8 cellular contexts compared by ENCODE assay signal in genomic region chr14:51847489-51847796, GRCh38. TPM values are rescaled to one million over a fixed set of nuclear protein-coding genes. Genes with fewer than 3 reads are reported as not detected.
DNase-seq lines count a peak whose midpoint lies in the region; ATAC-seq and TF ChIP-seq lines count a peak whose summit lies in the region.

No MANE protein-coding gene starts in this region.

- H4K20me1 ChIP-seq in MM.1S (ENCODE audit: insufficient read depth, low read length), result no peaks in the 10 kb centered on the region

- H3K4me3 ChIP-seq in MM.1S (ENCODE audit: low read length) (peak overlapping the region; percentile 69), ectodermal cell (ENCODE audit: insufficient read depth, low read depth, low read length) (no peak overlapping the region), parathyroid adenoma (ENCODE audit: low read depth, low read length) (no peak overlapping the region), vagina (no peak overlapping the region)

- intact Hi-C loops in vagina (cut with DNase I), result no loop called here

- H3K36me3 ChIP-seq in ES-I3 (ENCODE audit: insufficient read depth, low read length) (no peaks in the 10 kb centered on the region), MM.1S (replicated peaks; ENCODE audit: insufficient read depth, low read length) (no peaks in the 10 kb centered on the region), ectodermal cell (ENCODE audit: control insufficient read depth, insufficient read depth, low read length) (no peaks in the 10 kb centered on the region), parathyroid adenoma (ENCODE audit: control insufficient read depth, insufficient read depth, low read length) (no peaks in the 10 kb centered on the region), vagina (no peaks in the 10 kb centered on the region)

- H3K4me1 ChIP-seq in ES-I3 (ENCODE audit: insufficient read depth, low read length) (peaks cover 5% of the 10 kb centered on the region; the same call in 1 of the 2 replicates), MM.1S (ENCODE audit: low read length) (peaks cover 3% of the 10 kb centered on the region; the same call in 1 of the 2 replicates), ectodermal cell (ENCODE audit: control insufficient read depth, insufficient read depth, low read length) (no peaks in the 10 kb centered on the region), parathyroid adenoma (no peaks in the 10 kb centered on the region), vagina (no peaks in the 10 kb centered on the region)

- ATAC-seq in GM21576 (IDR thresholded peaks at IDR 0.05; ENCODE audit: unreplicated experiment), result no peak

- peak overlapping the region; percentile 42 for H2AFZ ChIP-seq in MM.1S (ENCODE audit: low read length)
- peak overlapping the region; percentile 58 for H2AFZ ChIP-seq in parathyroid adenoma

- no peaks in the 10 kb centered on the region for H3F3A ChIP-seq in MM.1S (ENCODE audit: insufficient read depth, low read length)

- no peak for TF ChIP-seq POLR2A in vagina (IDR thresholded peaks at IDR 0.05)

- H3K27me3 ChIP-seq in MM.1S (replicated peaks; ENCODE audit: insufficient read depth, low read length) (no peaks in the 10 kb centered on the region), ectodermal cell (ENCODE audit: control insufficient read depth, insufficient read depth, low read length, poor library complexity, severe bottlenecking) (no peaks in the 10 kb centered on the region), parathyroid adenoma (ENCODE audit: control insufficient read depth, insufficient read depth, low read length) (no peaks in the 10 kb centered on the region), vagina (no peaks in the 10 kb centered on the region)

- 91 to 97% methylated on average over 4 of the region's 4 CpGs for WGBS in ectodermal cell, 2 experiments

- H3K79me2 ChIP-seq in MM.1S (ENCODE audit: low read length), result no peaks in the 10 kb centered on the region
- no peaks in the 10 kb centered on the region for H3K79me2 ChIP-seq in parathyroid adenoma

- H3K27ac ChIP-seq in MM.1S (ENCODE audit: low read length) (peak overlapping the region; percentile 93), ectodermal cell (ENCODE audit: insufficient read depth, low read depth, low read length, poor library complexity, severe bottlenecking) (peak overlapping the region; percentile 80), parathyroid adenoma (peak overlapping the region; percentile 49), vagina (no peak overlapping the region)

- peak overlapping the region; percentile 73; the same call in 1 of the 2 replicates for H3K4me2 ChIP-seq in MM.1S (ENCODE audit: low read depth, low read length)
- no peak overlapping the region for H3K4me2 ChIP-seq in parathyroid adenoma (ENCODE audit: low read length)

- DNase-seq in MM.1S (no peak), HuH-7.5 (ENCODE audit: low spot score) (no peak), vagina (ENCODE audit: extremely low spot score in 2 of 2) (no peak), AML-193 (lab: John Stamatoyannopoulos, UW) (no peak)

- TF ChIP-seq CTCF in MM.1S (IDR thresholded peaks at IDR 0.05; ENCODE audit: low read length) (no peak), parathyroid adenoma (IDR thresholded peaks at IDR 0.05) (no peak), vagina (IDR thresholded peaks at IDR 0.05) (no peak)

- H3K9ac ChIP-seq in ES-I3 (ENCODE audit: low read depth, low read length) (peak overlapping the region; percentile 35; the same call in 1 of the 2 replicates), MM.1S (ENCODE audit: low read length) (peak overlapping the region; percentile 79; the same call in 1 of the 2 replicates), parathyroid adenoma (no peak overlapping the region)

- no peaks in the 10 kb centered on the region for H3K9me2 ChIP-seq in MM.1S (replicated peaks; ENCODE audit: insufficient read depth, low read length)

- H3K9me3 ChIP-seq in ES-I3 (ENCODE audit: control insufficient read depth, insufficient read depth, low read length), result no peaks in the 10 kb centered on the region
- no peaks in the 10 kb centered on the region for H3K9me3 ChIP-seq in MM.1S (replicated peaks; ENCODE audit: insufficient read depth, low read length)
- no peaks in the 10 kb centered on the region for H3K9me3 ChIP-seq in ectodermal cell (ENCODE audit: control insufficient read depth, low read length)
- no peaks in the 10 kb centered on the region for H3K9me3 ChIP-seq in parathyroid adenoma (ENCODE audit: control insufficient read depth, low read length)
- no peaks in the 10 kb centered on the region for H3K9me3 ChIP-seq in vagina

RNA-seq across cellular contexts. Expression of gene GNG2, which starts 13.0 kb away (rescaled TPM):
- polyA plus RNA-seq in ectodermal cell (2013, experiment 1 of 4), result 49.1 TPM
- 43.4 TPM for polyA plus RNA-seq in ectodermal cell (2013, experiment 2 of 4)
- polyA plus RNA-seq in ectodermal cell (2013, experiment 3 of 4), result 40.1 TPM
- 44.1 TPM for polyA plus RNA-seq in ectodermal cell (2013, experiment 4 of 4)
- 12.8 TPM for total RNA-seq in vagina
